21 cellular contexts compared by ENCODE assay signal in genomic region chr15:63367390-63367789, GRCh38. TPM values are rescaled to one million over a fixed set of nuclear protein-coding genes. Genes with fewer than 3 reads are reported as not detected.
DNase-seq lines count a peak whose midpoint lies in the region; ATAC-seq, FAIRE-seq and TF ChIP-seq lines count a peak whose summit lies in the region.
"Had no signal": no experiment of that assay in that cellular context is flagged by ENCODE, and none has a peak within 500 bp of the region (broad histone marks: within the 10 kb centered on the region; RNA-seq: fewer than 3 reads in every experiment).

No MANE protein-coding gene starts in this region.

- TF ChIP-seq POLR2A in GM12892 (IDR thresholded peaks at IDR 0.05; ENCODE audit: low read depth, low read length) = no peak

- no peaks in the 10 kb centered on the region for H3K9me2 ChIP-seq in PC-3 (replicated peaks; ENCODE audit: low read length)

- no peak overlapping the region for H2AFZ ChIP-seq in PC-3 (ENCODE audit: low read length)
- H2AFZ ChIP-seq: GM23338 had no signal

- H3K27ac ChIP-seq in C4-2B (peak overlapping the region; percentile 55), PC-3 (ENCODE audit: low read length) (0 out of 2 replicates have a peak overlapping the region, but pooled peaks have one; percentile 26), mucosa of rectum (ENCODE audit: low read depth in 2 of 2, low read length in 2 of 2) (peak overlapping the region; percentile 81)
- H3K27ac ChIP-seq: SJCRH30 had no signal

- POLR2A ChIA-PET in PC-3 (lab: Charles Lee; ENCODE audit: unreplicated experiment) = interaction anchor here (0.5 kb wide), 1 partner anchor 1334 kb away, joined by 3 read pairs; no protein-coding TSS in a partner anchor

- no peaks in the 10 kb centered on the region for H3F3A ChIP-seq in PC-3 (ENCODE audit: low read length, unreplicated experiment)

- BruUV-seq in PC-3 (replicated peaks; lab: Mats Ljungman, UMichigan) = no TSS peak

- intact Hi-C loops in PC-3 (cut with micrococcal nuclease) = no loop called here

- H3K9me3 ChIP-seq in PC-3 (ENCODE audit: low read length) (no peaks in the 10 kb centered on the region), mucosa of rectum (ENCODE audit: control insufficient read depth in 2 of 2, low read length in 2 of 2) (no peaks in the 10 kb centered on the region)
- H3K9me3 ChIP-seq: SJCRH30 had no signal

- CTCF ChIA-PET in PC-3 (lab: Charles Lee) = no interaction called here

- H3K36me3 ChIP-seq in PC-3 (ENCODE audit: low read depth, low read length) (no peaks in the 10 kb centered on the region), mucosa of rectum (ENCODE audit: control insufficient read depth in 2 of 2, insufficient read depth in 2 of 2, low read length in 2 of 2) (peaks cover 6 to 9% of the 10 kb centered on the region in 2 donors)
- H3K36me3 ChIP-seq: SJCRH30 had no signal

- no peaks in the 10 kb centered on the region for H3K79me2 ChIP-seq in PC-3 (ENCODE audit: low read length)

- H3K4me3 ChIP-seq in PC-3 (ENCODE audit: low read length) (no peak overlapping the region), fibroblast of mammary gland (ENCODE audit: control insufficient read depth, low read depth, low read length) (no peak overlapping the region), mucosa of rectum (ENCODE audit: low read length in 2 of 2) (no peak overlapping the region)
- H3K4me3 ChIP-seq: GM23338, K562, SJCRH30, skin epidermis had no signal

- no peak for TF ChIP-seq CTCF in C4-2B (conservative IDR thresholded peaks at IDR 0.05)
- TF ChIP-seq CTCF in PC-3 (conservative IDR thresholded peaks at IDR 0.05; ENCODE audit: low read depth, low read length) = no peak
- no peak for TF ChIP-seq CTCF in fibroblast of mammary gland (conservative IDR thresholded peaks at IDR 0.05; ENCODE audit: control insufficient read depth, insufficient read depth, low read depth, low read length)

- ATAC-seq in PC-3 (peak; percentile 10; the same call in 1 of the 2 replicates), GM21367 (IDR thresholded peaks at IDR 0.05; ENCODE audit: unreplicated experiment) (no peak), GM21576 (IDR thresholded peaks at IDR 0.05; ENCODE audit: unreplicated experiment) (no peak), HG03521 (IDR thresholded peaks at IDR 0.05; ENCODE audit: unreplicated experiment) (no peak)
- ATAC-seq: activated CD4-positive, CD25-positive, alpha-beta regulatory T cell treated with anti-CD3 and anti-CD28 coated beads, Interleukin-2, amount 50 U/mL, for 24 hours; GM23338; K562; Panc1; T-cell had no signal

- no peaks in the 10 kb centered on the region for H4K20me1 ChIP-seq in PC-3 (ENCODE audit: low read length)

- H3K9ac ChIP-seq in PC-3 (ENCODE audit: low read length) (no peak overlapping the region), mucosa of rectum (ENCODE audit: low read depth in 1 of 2, low read length in 2 of 2) (no peak overlapping the region)

- no peak overlapping the region for H3K4me2 ChIP-seq in PC-3 (ENCODE audit: low read length)
- H3K4me2 ChIP-seq: GM23338 had no signal

- H3K4me1 ChIP-seq in PC-3 (ENCODE audit: insufficient read depth, low read length) (peaks cover 17% of the 10 kb centered on the region), mucosa of rectum (ENCODE audit: control insufficient read depth in 2 of 2, insufficient read depth in 2 of 2, low read length in 2 of 2) (peaks cover 28 to 47% of the 10 kb centered on the region in 2 donors)
- H3K4me1 ChIP-seq: SJCRH30 had no signal

- DNase-seq in PC-3 (no peak), fibroblast of mammary gland (ENCODE audit: low read depth) (peak; percentile 38), GM12892 (ENCODE audit: insufficient read length) (no peak)
- DNase-seq: effector CD8-positive, alpha-beta T cell; islet precursor cell; naive B cell; NCI-H1436 treated with DMSO at 0.1 percent for 48 hours; NCI-H510A; SJCRH30; T-cell had no signal

- no peak for FAIRE-seq in GM12892 (lab: Jason Lieb, UNC)
- FAIRE-seq: K562, TTC549 had no signal

- no peaks in the 10 kb centered on the region for H3K27me3 ChIP-seq in PC-3 (ENCODE audit: low read length)
- H3K27me3 ChIP-seq in mucosa of rectum (ENCODE audit: control insufficient read depth in 2 of 2, insufficient read depth in 2 of 2, low read length in 2 of 2) = no peaks in the 10 kb centered on the region
- H3K27me3 ChIP-seq: SJCRH30 had no signal

RNA-seq across cellular contexts. Expression of gene CA12, which starts 14.3 kb away (rescaled TPM):
- total RNA-seq in PC-3 (2014; rRNA removed) = 19.8 and 25.3 TPM in 2 replicates
- polyA plus RNA-seq in GM12892 (2012; ENCODE audit: missing spikeins) = not detected

Comparison
In these comparisons a context has a peak if more than half of its experiments do, and no peak if none do; other contexts are left out.
1. H3K27ac ChIP-seq: peak in every context shown above with its lines; median percentile 81 in mucosa of rectum; 55 in C4-2B; 26 in PC-3.